Comparison of ENCODE assay signal across 8 cellular contexts in genomic region chr10:103491729-103492364, GRCh38. TPM values are rescaled to one million over a fixed set of nuclear protein-coding genes. Genes with fewer than 3 reads are reported as not detected.
DNase-seq lines count a peak whose midpoint lies in the region; TF ChIP-seq lines count a peak whose summit lies in the region.

No MANE protein-coding gene starts in this region.

- H3K4me1 ChIP-seq in sigmoid colon = peaks cover 0 to 41% (median 34%) of the 10 kb centered on the region in 4 donors

- TF ChIP-seq EP300 in sigmoid colon (IDR thresholded peaks at IDR 0.05) = peak in 1 of 4 donors; percentile 9

- H3K4me1 Mint-ChIP-seq in brain (peaks cover 54% of the 10 kb centered on the region), Calu3 (ENCODE audit: low read depth, unreplicated experiment) (peaks cover 22% of the 10 kb centered on the region)

- H3K9me3 ChIP-seq in AG04450 (ENCODE audit: control insufficient read depth, insufficient read depth, low read length) = no peaks in the 10 kb centered on the region; the same call in 1 of the 2 replicates
- H3K9me3 ChIP-seq in sigmoid colon = no peaks in the 10 kb centered on the region

- H3K4me3 ChIP-seq in AG04450 (ENCODE audit: low read depth, low read length) (no peak overlapping the region), sigmoid colon (no peak overlapping the region)

- DNase-seq in AG04450 (ENCODE audit: low read depth, low spot score) = peak; percentile 92
- peak; percentile 25 for DNase-seq in HT-29 (ENCODE audit: low spot score)
- peak; percentile 40 for DNase-seq in mucosa of gallbladder (ENCODE audit: low spot score)
- DNase-seq in Calu3 = no peak
- no peak for DNase-seq in sigmoid colon
- no peak for DNase-seq in NCI-H2171 treated with DMSO at 0.1 percent for 48 hours (lab: John Stamatoyannopoulos, UW)
- no peak for DNase-seq in NCI-H1930 (lab: John Stamatoyannopoulos, UW)

- H3K27ac Mint-ChIP-seq in brain = peak overlapping the region in 4 of 5 experiments; percentile 11 to 87 (median 48)
- H3K27ac Mint-ChIP-seq in Calu3 (ENCODE audit: unreplicated experiment) = no peak overlapping the region

- peaks cover 0 to 4% (median 0%) of the 10 kb centered on the region in 5 experiments for H3K9me3 Mint-ChIP-seq in brain
- no peaks in the 10 kb centered on the region for H3K9me3 Mint-ChIP-seq in Calu3 (ENCODE audit: low read depth, unreplicated experiment)

- CTCF ChIA-PET in AG04450 (lab: Charles Lee) = interaction anchor here (0.6 to 2.6 kb wide), 6 partner anchors 9 to 195 kb away, joined by 3 to 10 read pairs (median 4); no protein-coding TSS in a partner anchor
- CTCF ChIA-PET in Calu3 (lab: Charles Lee) = no interaction called here

- TF ChIP-seq CTCF in AG04450 (IDR thresholded peaks at IDR 0.05; ENCODE audit: low read depth, low read length) (no peak), brain (conservative IDR thresholded peaks at IDR 0.05) (no peak), Calu3 (IDR thresholded peaks at IDR 0.05; ENCODE audit: unreplicated experiment) (no peak), sigmoid colon (IDR thresholded peaks at IDR 0.05) (no peak)

- no TSS peak for BruUV-seq in Calu3 (replicated peaks; lab: Mats Ljungman, UMichigan)

- WGBS in sigmoid colon, 2 donors = 71 to 77% methylated on average over 7 of the region's 7 CpGs

- H3K27me3 ChIP-seq in AG04450 (ENCODE audit: control insufficient read depth, insufficient read depth, low read length) (peaks cover 40% of the 10 kb centered on the region), sigmoid colon (peaks cover 9 to 38% (median 16%) of the 10 kb centered on the region in 3 donors)

- no peak overlapping the region for H3K27ac ChIP-seq in AG04450 (ENCODE audit: low read depth, low read length)
- H3K27ac ChIP-seq in sigmoid colon = peak overlapping the region in 1 of 4 donors; percentile 50

- no peaks in the 10 kb centered on the region for H3K36me3 ChIP-seq in sigmoid colon

- H3K4me3 Mint-ChIP-seq in brain (peak overlapping the region in 4 of 5 experiments; percentile 76 to 83 (median 82)), Calu3 (ENCODE audit: low read depth, unreplicated experiment) (no peak overlapping the region)

- POLR2A ChIA-PET in AG04450 (lab: Yijun Ruan, JAX) = interaction anchor here (0.6 kb wide), 2 partner anchors 40 to 96 kb away, joined by 3 read pairs; partner anchors contain the start of genes ATP5MK and PDCD11

- H3K27me3 Mint-ChIP-seq in brain (peaks cover 50% of the 10 kb centered on the region), Calu3 (ENCODE audit: unreplicated experiment) (peaks cover 48% of the 10 kb centered on the region)

- intact Hi-C loops in Calu3 (cut with micrococcal nuclease; ENCODE audit: unreplicated experiment) (no loop called here), sigmoid colon (cut with DNase I) (loop anchor here (5.0 kb wide), 1 partner anchor 65 kb away; no protein-coding TSS in a partner anchor)

- no peaks in the 10 kb centered on the region for H3K36me3 Mint-ChIP-seq in brain
- H3K36me3 Mint-ChIP-seq in Calu3 (ENCODE audit: insufficient read depth, unreplicated experiment) = no peaks in the 10 kb centered on the region

- no peak for TF ChIP-seq POLR2A in sigmoid colon (IDR thresholded peaks at IDR 0.05)

RNA-seq across cellular contexts. Expression of gene NEURL1, which starts 1.7 kb away (rescaled TPM):
- polyA plus RNA-seq in AG04450 (2011; rRNA removed) (0.67 and 0.82 TPM in 2 replicates), brain (ENCODE audit: insufficient read depth, low read depth, low replicate concordance) (71.6 TPM), sigmoid colon (10 to 100 TPM; 29.9 to 54.1 (median 31.8) TPM)
- 0.65 and 0.97 TPM in 2 replicates for polyA minus RNA-seq in AG04450 (2011; rRNA and poly(A)+ RNA removed)
- 5.4 and 7.2 TPM in 2 replicates for total RNA-seq in HT-29 (2014; rRNA removed; shearing (Covaris generic))
- total RNA-seq in mucosa of gallbladder (4.9 TPM), Calu3 (2022) (0.22 TPM in 1 of 2 replicates, not detected in the other), sigmoid colon (under 1 TPM in 3 of 4 donors, not detected in 1; 0.41 to 0.71 (median 0.55) TPM)

RNA-seq across cellular contexts. Expression of gene CALHM3, which starts 12.8 kb away (rescaled TPM):
- not detected in 2 replicates for polyA plus RNA-seq in AG04450 (2011; rRNA removed)
- not detected in 2 replicates for polyA minus RNA-seq in AG04450 (2011; rRNA and poly(A)+ RNA removed)
- not detected in 2 replicates for total RNA-seq in HT-29 (2014; rRNA removed; shearing (Covaris generic))
- not detected for polyA plus RNA-seq in brain (ENCODE audit: insufficient read depth, low read depth, low replicate concordance)
- total RNA-seq in mucosa of gallbladder = not detected
- total RNA-seq in Calu3 (2022) = not detected in 2 replicates
- total RNA-seq in sigmoid colon = not detected
- not detected for polyA plus RNA-seq in sigmoid colon

RNA-seq across cellular contexts. Expression of gene CALHM1, which starts 33.1 kb away (rescaled TPM):
- polyA plus RNA-seq in AG04450 (2011; rRNA removed) (not detected in 2 replicates), brain (ENCODE audit: insufficient read depth, low read depth, low replicate concordance) (0.37 TPM), sigmoid colon (under 1 TPM in 1 of 3 donors, not detected in 2; 0.07 TPM)
- not detected in 2 replicates for polyA minus RNA-seq in AG04450 (2011; rRNA and poly(A)+ RNA removed)
- total RNA-seq in HT-29 (2014; rRNA removed; shearing (Covaris generic)) = not detected in 2 replicates
- total RNA-seq in mucosa of gallbladder (not detected), Calu3 (2022) (not detected in 2 replicates), sigmoid colon (not detected)

RNA-seq across cellular contexts. Expression of gene CALHM2, which starts 39.7 kb away (rescaled TPM):
- polyA plus RNA-seq in AG04450 (2011; rRNA removed) = 9.2 and 11.3 TPM in 2 replicates
- 7.3 and 12.9 TPM in 2 replicates for polyA minus RNA-seq in AG04450 (2011; rRNA and poly(A)+ RNA removed)
- total RNA-seq in HT-29 (2014; rRNA removed; shearing (Covaris generic)) = 3.0 and 3.3 TPM in 2 replicates
- 29.1 TPM for polyA plus RNA-seq in brain (ENCODE audit: insufficient read depth, low read depth, low replicate concordance)
- 24.8 TPM for total RNA-seq in mucosa of gallbladder
- 0.45 and 0.81 TPM in 2 replicates for total RNA-seq in Calu3 (2022)
- total RNA-seq in sigmoid colon = 10 to 100 TPM; 27.4 to 55.4 (median 46.4) TPM
- 10 to 100 TPM in 2 of 3 donors, 1 to 10 TPM in 1; 5.5 to 20.4 (median 13.7) TPM for polyA plus RNA-seq in sigmoid colon

Comparison
In these comparisons a context has a peak if more than half of its experiments do, and no peak if none do; other contexts are left out.
1. DNase-seq: peak in AG04450 (single experiment), HT-29 (single experiment) and mucosa of gallbladder (single experiment); none in Calu3 (single experiment), sigmoid colon (single experiment), NCI-H2171 treated with DMSO at 0.1 percent for 48 hours (single experiment) and NCI-H1930 (0 of 2).